ENCODE assay signal across 28 cellular contexts in the genomic region with DNA sequence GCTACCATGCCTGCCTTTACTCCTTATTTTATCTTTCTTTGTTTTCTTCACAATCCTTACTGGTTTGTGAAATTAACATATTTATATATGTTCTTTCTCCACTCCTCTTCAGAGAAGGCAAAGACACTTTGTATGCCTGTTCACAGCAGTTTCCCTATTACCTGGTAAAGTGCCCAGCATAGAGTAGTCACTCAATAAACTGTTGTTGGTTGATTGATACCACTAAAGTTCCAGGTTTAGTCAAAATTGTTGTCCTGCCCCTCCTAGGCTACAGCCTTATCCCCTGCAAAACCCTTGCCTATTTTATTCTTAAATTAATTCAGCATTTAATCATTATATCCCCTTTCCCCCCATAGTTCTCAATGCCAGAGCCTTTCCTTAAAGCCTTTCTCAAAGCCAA.
"Had no signal": no experiment of that assay in that cellular context is flagged by ENCODE, and none has a peak within 500 bp of the region (broad histone marks: within the 10 kb centered on the region; RNA-seq: fewer than 3 reads in every experiment).

No MANE protein-coding gene starts in this region.

- H3K36me3 ChIP-seq: stomach, suprapubic skin, thoracic aorta, thyroid gland, tibial nerve, transverse colon, upper lobe of left lung, upper lobe of right lung, uterus, vagina had no signal

- DNase-seq: stimulated activated CD4-positive, alpha-beta T cell treated with anti-CD3 and anti-CD28 coated beads, Interleukin-2, amount 100 ng/mL, for 48 hours; stimulated activated CD4-positive, alpha-beta T cell treated with anti-CD3 and anti-CD28 coated beads, Interleukin-4, amount 100 ng/mL, for 1 hour; stimulated activated CD4-positive, alpha-beta T cell treated with anti-CD3 and anti-CD28 coated beads, Interleukin-4, amount 100 ng/mL, for 24 hours; stimulated activated CD4-positive, alpha-beta T cell treated with anti-CD3 and anti-CD28 coated beads, Interleukin-4, amount 100 ng/mL, for 4 hours; stimulated activated CD8-positive, alpha-beta memory T cell treated with anti-CD3 and anti-CD28 coated beads, Interleukin-4, amount 100 ng/mL, for 48 hours; stimulated activated naive B cell treated with anti-CD40 and anti-IgM and Interleukin-4, amounts not matched to agents 10 μg/mL and 1 μg/mL and 100 μg/mL, for 72 hours; stimulated activated naive CD4-positive, alpha-beta T cell; stimulated activated naive CD4-positive, alpha-beta T cell treated with Interleukin-2 at 50 U/mL for 16 hours; stimulated activated naive CD8-positive, alpha-beta T cell treated with anti-CD3 and anti-CD28 coated beads, Interleukin-15, amount 100 ng/mL, for 72 hours; stimulated activated naive CD8-positive, alpha-beta T cell treated with anti-CD3 and anti-CD28 coated beads, Interleukin-15, Interleukin-2, amounts not matched to agents 100 U/mL and 50 U/mL, for 24 hours; stomach; substantia nigra; testis; thyroid gland; tibial artery; transverse colon; trophoblast cell; upper lobe of left lung; upper lobe of right lung; uterus had no signal

- H3K27me3 Mint-ChIP-seq: stimulated activated memory B cell treated with anti-CD40 and anti-IgM and Interleukin-4, amounts not matched to agents 10 μg/mL and 1 μg/mL and 100 μg/mL, for 72 hours; stimulated activated naive B cell treated with anti-CD40 and anti-IgM and Interleukin-4, amounts not matched to agents 10 μg/mL and 1 μg/mL and 100 μg/mL, for 72 hours; stimulated activated naive CD8-positive, alpha-beta T cell treated with anti-CD3 and anti-CD28 coated beads, Interleukin-15, amount 100 ng/mL, for 72 hours; stimulated activated naive CD8-positive, alpha-beta T cell treated with anti-CD3 and anti-CD28 coated beads, Interleukin-15, Interleukin-2, amounts not matched to agents 100 ng/mL and 50 ng/mL, for 24 hours; type B pancreatic cell had no signal

- H3K4me3 ChIP-seq: stomach, suprapubic skin, testis, thoracic aorta, thyroid gland, tibial artery, tibial nerve, transverse colon, upper lobe of left lung, upper lobe of right lung, uterus, vagina had no signal

- H3K9me3 ChIP-seq: stomach, suprapubic skin, testis, thoracic aorta, thyroid gland, transverse colon, upper lobe of left lung, upper lobe of right lung, uterus, vagina had no signal

- H3K27me3 ChIP-seq: stomach, suprapubic skin, testis, thyroid gland, tibial artery, tibial nerve, transverse colon, upper lobe of left lung, upper lobe of right lung, uterus, vagina had no signal

- H3K4me3 Mint-ChIP-seq: stimulated activated effector memory CD8-positive, alpha-beta T cell treated with anti-CD3 and anti-CD28 coated beads, Interleukin-12 subunit alpha, Interleukin-12 subunit beta, amount 100 ng/mL, for 72 hours; stimulated activated memory B cell treated with anti-CD40 and anti-IgM and Interleukin-4, amounts not matched to agents 10 μg/mL and 1 μg/mL and 100 μg/mL, for 72 hours; stimulated activated naive B cell treated with anti-CD40 and anti-IgM and Interleukin-4, amounts not matched to agents 10 μg/mL and 1 μg/mL and 100 μg/mL, for 72 hours; stimulated activated naive CD8-positive, alpha-beta T cell treated with anti-CD3 and anti-CD28 coated beads, Interleukin-15, amount 100 ng/mL, for 72 hours; stimulated activated naive CD8-positive, alpha-beta T cell treated with anti-CD3 and anti-CD28 coated beads, Interleukin-15, Interleukin-2, amounts not matched to agents 100 ng/mL and 50 ng/mL, for 24 hours; type B pancreatic cell had no signal

- H3K27ac Mint-ChIP-seq: stimulated activated effector memory CD8-positive, alpha-beta T cell treated with anti-CD3 and anti-CD28 coated beads, Interleukin-12 subunit alpha, Interleukin-12 subunit beta, amount 100 ng/mL, for 72 hours; stimulated activated memory B cell treated with anti-CD40 and anti-IgM and Interleukin-4, amounts not matched to agents 10 μg/mL and 1 μg/mL and 100 μg/mL, for 72 hours; stimulated activated naive B cell treated with anti-CD40 and anti-IgM and Interleukin-4, amounts not matched to agents 10 μg/mL and 1 μg/mL and 100 μg/mL, for 72 hours; stimulated activated naive CD8-positive, alpha-beta T cell treated with anti-CD3 and anti-CD28 coated beads, Interleukin-15, amount 100 ng/mL, for 72 hours; stimulated activated naive CD8-positive, alpha-beta T cell treated with anti-CD3 and anti-CD28 coated beads, Interleukin-15, Interleukin-2, amounts not matched to agents 100 ng/mL and 50 ng/mL, for 24 hours; type B pancreatic cell had no signal

- H3K9me3 Mint-ChIP-seq: stimulated activated effector memory CD8-positive, alpha-beta T cell treated with anti-CD3 and anti-CD28 coated beads, Interleukin-12 subunit alpha, Interleukin-12 subunit beta, amount 100 ng/mL, for 72 hours; stimulated activated memory B cell treated with anti-CD40 and anti-IgM and Interleukin-4, amounts not matched to agents 10 μg/mL and 1 μg/mL and 100 μg/mL, for 72 hours; stimulated activated naive B cell treated with anti-CD40 and anti-IgM and Interleukin-4, amounts not matched to agents 10 μg/mL and 1 μg/mL and 100 μg/mL, for 72 hours; stimulated activated naive CD8-positive, alpha-beta T cell treated with anti-CD3 and anti-CD28 coated beads, Interleukin-15, amount 100 ng/mL, for 72 hours; stimulated activated naive CD8-positive, alpha-beta T cell treated with anti-CD3 and anti-CD28 coated beads, Interleukin-15, Interleukin-2, amounts not matched to agents 100 ng/mL and 50 ng/mL, for 24 hours; type B pancreatic cell had no signal

- ATAC-seq: stimulated activated effector memory CD8-positive, alpha-beta T cell treated with anti-CD3 and anti-CD28 coated beads, Interleukin-12 subunit alpha, Interleukin-12 subunit beta, amount 100 ng/mL, for 72 hours; stimulated activated memory B cell treated with anti-CD40 and anti-IgM and Interleukin-4, amounts not matched to agents 10 μg/mL and 1 μg/mL and 100 μg/mL, for 72 hours; stimulated activated naive B cell treated with anti-CD40 and anti-IgM and Interleukin-4, amounts not matched to agents 10 μg/mL and 1 μg/mL and 100 μg/mL, for 72 hours; stimulated activated naive CD8-positive, alpha-beta T cell treated with anti-CD3 and anti-CD28 coated beads, Interleukin-15, amount 100 ng/mL, for 72 hours; stimulated activated naive CD8-positive, alpha-beta T cell treated with anti-CD3 and anti-CD28 coated beads, Interleukin-15, Interleukin-2, amounts not matched to agents 100 U/mL and 50 U/mL, for 24 hours; upper lobe of right lung had no signal

- H3K27ac ChIP-seq: stomach, suprapubic skin, testis, thoracic aorta, thyroid gland, tibial artery, tibial nerve, transverse colon, upper lobe of left lung, upper lobe of right lung, uterus, vagina had no signal

- H3K36me3 Mint-ChIP-seq: type B pancreatic cell had no signal

- H3K4me1 ChIP-seq: suprapubic skin, testis, thyroid gland, tibial artery, tibial nerve, transverse colon, upper lobe of left lung, upper lobe of right lung, uterus, vagina had no signal

- H3K4me1 Mint-ChIP-seq: stimulated activated effector memory CD8-positive, alpha-beta T cell treated with anti-CD3 and anti-CD28 coated beads, Interleukin-12 subunit alpha, Interleukin-12 subunit beta, amount 100 ng/mL, for 72 hours; stimulated activated memory B cell treated with anti-CD40 and anti-IgM and Interleukin-4, amounts not matched to agents 10 μg/mL and 1 μg/mL and 100 μg/mL, for 72 hours; stimulated activated naive B cell treated with anti-CD40 and anti-IgM and Interleukin-4, amounts not matched to agents 10 μg/mL and 1 μg/mL and 100 μg/mL, for 72 hours; stimulated activated naive CD8-positive, alpha-beta T cell treated with anti-CD3 and anti-CD28 coated beads, Interleukin-15, amount 100 ng/mL, for 72 hours had no signal
